Comparison of ENCODE assay signal across 22 cellular contexts in the genomic region with DNA sequence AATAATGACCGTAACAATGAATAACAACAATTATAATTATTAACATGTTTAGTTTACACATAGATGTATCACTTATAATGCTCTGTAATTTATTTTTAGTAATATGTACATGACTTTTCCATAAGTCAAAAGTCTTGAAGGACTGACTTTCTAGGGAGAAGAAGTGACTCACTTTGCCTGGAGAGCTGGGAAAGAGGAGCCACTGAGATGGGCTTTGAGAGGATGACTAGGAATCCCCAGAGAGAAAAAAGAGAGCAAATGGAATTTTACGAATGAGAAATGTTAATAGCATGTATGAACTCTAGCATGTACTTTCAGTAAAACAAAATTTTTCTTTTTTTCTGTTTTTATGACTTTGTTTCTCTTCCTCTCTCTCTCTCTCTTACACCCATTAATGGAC.
A peak's percentile ranks its signal among the peaks of the same experiment; 100 is the strongest.
DNase-seq lines count a peak whose midpoint lies in the region; ATAC-seq and TF ChIP-seq lines count a peak whose summit lies in the region.
"Had no signal": no experiment of that assay in that cellular context is flagged by ENCODE, and none has a peak within 500 bp of the region (broad histone marks: within the 10 kb centered on the region; RNA-seq: fewer than 3 reads in every experiment).

No MANE protein-coding gene starts in this region.

- H3K36me3 ChIP-seq in IMR-90 (ENCODE audit: control insufficient read depth, insufficient read depth, low read length) = no peaks in the 10 kb centered on the region
- H3K36me3 ChIP-seq in mesenchymal stem cell (ENCODE audit: control insufficient read depth in 1 of 2, insufficient read depth in 2 of 2, low read depth in 1 of 2, low read length in 2 of 2) = no peaks in the 10 kb centered on the region
- H3K36me3 ChIP-seq in WERI-Rb-1 = no peaks in the 10 kb centered on the region
- H3K36me3 ChIP-seq: BE2C had no signal

- CTCF ChIA-PET in IMR-90 (lab: Yijun Ruan, JAX) = interaction anchor here (0.7 kb wide), 1 partner anchor 13 kb away, joined by 3 read pairs; no protein-coding TSS in a partner anchor

- H3K27me3 ChIP-seq in IMR-90 (ENCODE audit: control insufficient read depth, insufficient read depth, low read length) = peaks cover 22% of the 10 kb centered on the region
- peaks cover 16 to 34% of the 10 kb centered on the region in 2 experiments for H3K27me3 ChIP-seq in mesenchymal stem cell (ENCODE audit: control insufficient read depth in 1 of 2, insufficient read depth in 1 of 2, low read length in 2 of 2)
- no peaks in the 10 kb centered on the region for H3K27me3 ChIP-seq in WERI-Rb-1 (ENCODE audit: insufficient read depth, low read depth, severe bottlenecking)
- H3K27me3 ChIP-seq: BE2C had no signal

- H2BK120ac ChIP-seq in IMR-90 (ENCODE audit: low read depth, low read length) (no peak overlapping the region), mesenchymal stem cell (ENCODE audit: low read depth, low read length) (no peak overlapping the region)

- H2BK15ac ChIP-seq in IMR-90 (ENCODE audit: low read depth, low read length) (no peak overlapping the region), mesenchymal stem cell (ENCODE audit: low read depth, poor library complexity, severe bottlenecking) (no peak overlapping the region)

- TF ChIP-seq CTCF in IMR-90 (conservative IDR thresholded peaks at IDR 0.05; ENCODE audit: low read depth, low read length) (no peak), chondrocyte (IDR thresholded peaks at IDR 0.05) (no peak), WERI-Rb-1 (IDR thresholded peaks at IDR 0.05; ENCODE audit: low read depth, low read length) (no peak)

- H3K14ac ChIP-seq in IMR-90 (replicated peaks; ENCODE audit: low read depth, low read length) (no peak overlapping the region), mesenchymal stem cell (ENCODE audit: low read length in 2 of 2) (no peak overlapping the region)

- H3K4me1 Mint-ChIP-seq in chondrocyte (ENCODE audit: low read depth) = peaks cover 13% of the 10 kb centered on the region
- H3K4me1 Mint-ChIP-seq in stimulated activated naive CD8-positive, alpha-beta T cell treated with anti-CD3 and anti-CD28 coated beads, Interleukin-15, amount 100 ng/mL, for 72 hours = no peaks in the 10 kb centered on the region
- H3K4me1 Mint-ChIP-seq: CD4-positive, CD25-positive, alpha-beta regulatory T cell had no signal

- H3K36me3 Mint-ChIP-seq in chondrocyte (ENCODE audit: low read depth) = no peaks in the 10 kb centered on the region
- H3K36me3 Mint-ChIP-seq: CD4-positive, CD25-positive, alpha-beta regulatory T cell had no signal

- H2BK5ac ChIP-seq in IMR-90 (ENCODE audit: low read depth, low read length, poor library complexity, severe bottlenecking) (no peak overlapping the region), mesenchymal stem cell (ENCODE audit: low read depth, low read length, poor library complexity, severe bottlenecking) (no peak overlapping the region)

- H2BK20ac ChIP-seq in IMR-90 (ENCODE audit: low read depth, low read length) = no peak overlapping the region

- H3K9me3 ChIP-seq in IMR-90 (ENCODE audit: control insufficient read depth, insufficient read depth, low read length) (no peaks in the 10 kb centered on the region), mesenchymal stem cell (ENCODE audit: control insufficient read depth, low read length) (no peaks in the 10 kb centered on the region), WERI-Rb-1 (ENCODE audit: severe bottlenecking) (no peaks in the 10 kb centered on the region)
- H3K9me3 ChIP-seq: BE2C had no signal

- no peak overlapping the region for H3K4me3 Mint-ChIP-seq in chondrocyte (ENCODE audit: unreplicated experiment)
- no peak overlapping the region for H3K4me3 Mint-ChIP-seq in stimulated activated naive CD8-positive, alpha-beta T cell treated with anti-CD3 and anti-CD28 coated beads, Interleukin-15, amount 100 ng/mL, for 72 hours
- H3K4me3 Mint-ChIP-seq: CD4-positive, CD25-positive, alpha-beta regulatory T cell had no signal

- H2AFZ ChIP-seq in IMR-90 (replicated peaks; ENCODE audit: low read length, poor library complexity) = no peak overlapping the region
- H2AFZ ChIP-seq in mesenchymal stem cell (ENCODE audit: low read depth, low read length) = no peak overlapping the region

- no peak overlapping the region for H3K23ac ChIP-seq in IMR-90 (ENCODE audit: low read depth, low read length)
- no peak overlapping the region for H3K23ac ChIP-seq in mesenchymal stem cell (ENCODE audit: low read length in 2 of 2)

- DNase-seq in AG08395 (ENCODE audit: low spot score) = peak; percentile 76
- peak; percentile 42 for DNase-seq in IMR-90
- DNase-seq in chondrocyte (ENCODE audit: low spot score) = no peak
- DNase-seq in mesenchymal stem cell = peak; percentile 34
- DNase-seq in SK-N-DZ (ENCODE audit: low spot score) = no peak
- no peak for DNase-seq in WERI-Rb-1
- no peak for DNase-seq in stimulated activated naive CD8-positive, alpha-beta T cell treated with anti-CD3 and anti-CD28 coated beads, Interleukin-15, amount 100 ng/mL, for 72 hours
- DNase-seq: BE2C; CD4-positive, CD25-positive, alpha-beta regulatory T cell; COR-L47; DND-41; GF-D8; NCI-H1105; NCI-H1694; NCI-H2081 treated with DMSO at 0.1 percent for 48 hours; NCI-H510A treated with DMSO at 0.1 percent for 48 hours; NCI-H774; OCI-M1; Right ventricle myocardium superior had no signal

- H3K4me2 ChIP-seq in IMR-90 (ENCODE audit: low read depth, low read length) (no peak overlapping the region), mesenchymal stem cell (ENCODE audit: low read length, poor library complexity, severe bottlenecking) (no peak overlapping the region)

- POLR2A ChIA-PET in IMR-90 (lab: Charles Lee; ENCODE audit: unreplicated experiment) = interaction anchor here (0.6 kb wide), 1 partner anchor 671 kb away, joined by 3 read pairs; no protein-coding TSS in a partner anchor

- BruUV-seq in IMR-90 (replicated peaks; lab: Mats Ljungman, UMichigan) = no TSS peak

- no peak overlapping the region for H3K4ac ChIP-seq in IMR-90 (ENCODE audit: low read depth, low read length)
- H3K4ac ChIP-seq in mesenchymal stem cell (ENCODE audit: low read depth in 1 of 2, low read length in 2 of 2) = no peak overlapping the region

- no peak overlapping the region for H2BK12ac ChIP-seq in mesenchymal stem cell (ENCODE audit: low read length in 2 of 2)

- H3K9me1 ChIP-seq in IMR-90 (ENCODE audit: insufficient read depth, low read length) = peaks cover 3% of the 10 kb centered on the region; the same call in 1 of the 2 replicates

- H3K27ac Mint-ChIP-seq in chondrocyte (ENCODE audit: unreplicated experiment) = peak overlapping the region; percentile 68
- H3K27ac Mint-ChIP-seq in stimulated activated naive CD8-positive, alpha-beta T cell treated with anti-CD3 and anti-CD28 coated beads, Interleukin-15, amount 100 ng/mL, for 72 hours = no peak overlapping the region
- H3K27ac Mint-ChIP-seq: CD4-positive, CD25-positive, alpha-beta regulatory T cell had no signal

- intact Hi-C loops in IMR-90 (cut with micrococcal nuclease) = no loop called here

- H3K9ac ChIP-seq in IMR-90 (ENCODE audit: low read depth, low read length) (no peak overlapping the region), mesenchymal stem cell (ENCODE audit: low read length) (no peak overlapping the region)

- H3K79me1 ChIP-seq in IMR-90 (ENCODE audit: low read depth in 1 of 2, low read length in 2 of 2) = no peaks in the 10 kb centered on the region
- no peaks in the 10 kb centered on the region for H3K79me1 ChIP-seq in mesenchymal stem cell (replicated peaks; ENCODE audit: low read length, poor library complexity, severe bottlenecking)

- H3K4me1 ChIP-seq in IMR-90 (ENCODE audit: control insufficient read depth, insufficient read depth, low read length) (0 out of 2 replicates have a peak, but pooled peaks cover 3% of the 10 kb centered on the region), mesenchymal stem cell (ENCODE audit: control insufficient read depth, insufficient read depth, low read depth, low read length) (no peaks in the 10 kb centered on the region)

- H4K91ac ChIP-seq in IMR-90 (ENCODE audit: insufficient read depth, low read depth, low read length) = no peak overlapping the region
- no peak overlapping the region for H4K91ac ChIP-seq in mesenchymal stem cell (ENCODE audit: low read length)

- no peak overlapping the region for H4K8ac ChIP-seq in IMR-90 (ENCODE audit: low read depth in 2 of 2, low read length in 2 of 2)
- H4K8ac ChIP-seq in mesenchymal stem cell (ENCODE audit: low read length) = no peak overlapping the region

- TF ChIP-seq RAD21 in IMR-90 (IDR thresholded peaks at IDR 0.05; ENCODE audit: low read length) = no peak

- H3K9me3 Mint-ChIP-seq in chondrocyte (ENCODE audit: low read depth) = no peaks in the 10 kb centered on the region
- H3K9me3 Mint-ChIP-seq in stimulated activated naive CD8-positive, alpha-beta T cell treated with anti-CD3 and anti-CD28 coated beads, Interleukin-15, amount 100 ng/mL, for 72 hours = no peaks in the 10 kb centered on the region

- TF ChIP-seq POLR2A in IMR-90 (IDR thresholded peaks at IDR 0.05; ENCODE audit: low read depth, low read length) = no peak

- ATAC-seq in IMR-90 (ENCODE audit: low read depth) = peak; percentile 51
- no peak for ATAC-seq in stimulated activated naive CD8-positive, alpha-beta T cell treated with anti-CD3 and anti-CD28 coated beads, Interleukin-15, amount 100 ng/mL, for 72 hours
- no peak for ATAC-seq in GM19351 (IDR thresholded peaks at IDR 0.05; ENCODE audit: unreplicated experiment)
- ATAC-seq: GM12878 had no signal

- H2AK5ac ChIP-seq in IMR-90 (ENCODE audit: low read depth, low read length) (no peak overlapping the region), mesenchymal stem cell (ENCODE audit: low read length, severe bottlenecking) (no peak overlapping the region)

- no peak overlapping the region for H3K56ac ChIP-seq in IMR-90 (ENCODE audit: extremely low read depth, insufficient read depth, low read length)

- dilution Hi-C loops in IMR-90 (cut with HindIII; ENCODE audit: low sequenced_read_pairs, unreplicated experiment) = no loop called here

- no peak overlapping the region for H2AK9ac ChIP-seq in IMR-90 (replicated peaks; ENCODE audit: low read depth, low read length, poor library complexity)

- H3K27ac ChIP-seq in IMR-90 (ENCODE audit: insufficient read depth, low read length) = no peak overlapping the region
- H3K27ac ChIP-seq in mesenchymal stem cell (ENCODE audit: low read length, poor library complexity, severe bottlenecking) = no peak overlapping the region
- no peak overlapping the region for H3K27ac ChIP-seq in WERI-Rb-1
- H3K27ac ChIP-seq: 22Rv1 had no signal

- H3K4me3 ChIP-seq in IMR-90 (ENCODE audit: insufficient read depth, low read depth, low read length) (no peak overlapping the region), mesenchymal stem cell (ENCODE audit: insufficient read depth in 1 of 2, low read depth in 1 of 2, low read length in 2 of 2) (no peak overlapping the region), WERI-Rb-1 (ENCODE audit: low read depth, low read length) (no peak overlapping the region)
- H3K4me3 ChIP-seq: GM12878 had no signal

- H3K18ac ChIP-seq in IMR-90 (ENCODE audit: low read depth, low read length) (no peak overlapping the region), mesenchymal stem cell (ENCODE audit: low read depth in 1 of 2, low read length in 2 of 2) (no peak overlapping the region)

- no peak overlapping the region for H4K5ac ChIP-seq in IMR-90 (ENCODE audit: low read depth, low read length)

- peaks cover 7% of the 10 kb centered on the region for H3K27me3 Mint-ChIP-seq in chondrocyte (ENCODE audit: low read depth)
- no peaks in the 10 kb centered on the region for H3K27me3 Mint-ChIP-seq in stimulated activated naive CD8-positive, alpha-beta T cell treated with anti-CD3 and anti-CD28 coated beads, Interleukin-15, amount 100 ng/mL, for 72 hours

- in situ Hi-C loops in IMR-90 (cut with MboI; ENCODE audit: low sequenced_read_pairs) = no loop called here

- no peaks in the 10 kb centered on the region for H4K20me1 ChIP-seq in IMR-90 (ENCODE audit: insufficient read depth, low read length)

- WGBS in IMR-90 (ENCODE audit: extremely low coverage in 2 of 2, insufficient read length in 1 of 2), 2 experiments = no CpG with 5 or more reads among the region's 2 CpGs
- WGBS in mesenchymal stem cell = no CpG with 5 or more reads among the region's 2 CpGs

Comparison
In these comparisons a context has a peak if more than half of its experiments do, and no peak if none do; other contexts are left out.
1. DNase-seq: peak in AG08395 (single experiment), IMR-90 (single experiment) and mesenchymal stem cell (single experiment); none in chondrocyte (single experiment), SK-N-DZ (single experiment), WERI-Rb-1 (single experiment) and stimulated activated naive CD8-positive, alpha-beta T cell treated with anti-CD3 and anti-CD28 coated beads, Interleukin-15, amount 100 ng/mL, for 72 hours (0 of 2).